Comparison of ENCODE assay signal across 1 cellular context in the genomic region with DNA sequence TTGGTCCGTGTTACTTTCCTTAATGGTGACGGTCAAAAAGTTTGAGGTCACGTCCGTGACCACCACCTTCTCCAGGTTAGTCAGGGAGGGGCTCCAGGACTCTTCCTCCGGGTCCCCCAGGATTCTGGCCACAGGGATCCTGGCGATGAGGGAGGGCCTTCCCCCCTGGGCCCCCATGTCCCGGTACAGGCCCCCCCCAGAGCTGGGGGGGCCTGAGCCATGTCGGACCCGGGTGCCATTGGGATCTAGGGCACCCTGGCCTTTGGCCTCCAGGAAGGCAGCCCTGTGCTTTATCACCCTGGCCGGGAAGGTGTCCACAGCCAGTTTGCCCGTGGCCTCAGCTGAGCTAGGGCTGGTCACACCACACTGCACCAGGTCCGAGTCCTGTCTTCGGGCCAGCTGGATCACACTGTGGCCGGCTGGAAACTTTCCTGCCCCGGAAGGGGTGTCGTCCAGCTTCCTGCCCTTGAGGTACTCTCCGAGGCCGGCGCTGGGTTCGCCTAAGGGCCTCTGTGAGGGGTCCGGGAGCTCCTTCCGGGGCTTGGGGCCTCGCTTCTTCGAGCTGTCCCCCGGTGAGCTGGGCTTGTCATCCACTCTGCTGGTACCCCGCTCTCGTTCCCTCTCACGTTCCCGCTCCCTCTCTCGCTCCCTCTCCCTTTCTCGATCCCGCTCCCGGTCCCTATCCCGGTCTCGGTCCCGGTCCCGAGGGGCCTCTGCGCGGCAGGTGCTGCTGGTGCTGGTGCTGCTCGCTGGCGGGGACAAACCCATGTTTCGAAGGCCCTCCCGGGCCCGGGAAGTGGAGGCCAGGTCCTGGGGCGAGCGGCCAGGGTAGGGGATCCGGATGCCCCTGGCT.
TF ChIP-seq lines count a peak whose summit lies in the region.

No MANE protein-coding gene starts in this region.

TF ChIP-seq in HepG2, 621 proteins besides CTCF, POLR2A, EP300 and RAD21:
- no peak for TF ChIP-seq ATF1 (CRISPR knock-in tag; IDR thresholded peaks at IDR 0.05)
- peak; percentile 58 for TF ChIP-seq AGO2 (optimal IDR thresholded peaks at IDR 0.05; ENCODE audit: low read depth, low read length)
- peak; percentile 67; the same call in 1 of the 2 replicates for TF ChIP-seq RBFOX2 (IDR thresholded peaks at IDR 0.05; ENCODE audit: low read depth, low read length)
- TF ChIP-seq ZNF687 (CRISPR knock-in tag; IDR thresholded peaks at IDR 0.05), result peak; percentile 29
- no peak for TF ChIP-seq ZNF652 (CRISPR knock-in tag; IDR thresholded peaks at IDR 0.05; ENCODE audit: borderline replicate concordance, low read depth)
- TF ChIP-seq ZNF441 (CRISPR knock-in tag; IDR thresholded peaks at IDR 0.05; ENCODE audit: borderline replicate concordance), result no peak
- TF ChIP-seq ZNF558 (CRISPR knock-in tag; IDR thresholded peaks at IDR 0.05; ENCODE audit: borderline replicate concordance), result no peak
